In genomic region chr1:13642306-13643004, GRCh38 we compare ENCODE assay signal across 13 cellular contexts. TPM values are rescaled to one million over a fixed set of nuclear protein-coding genes. Genes with fewer than 3 reads are reported as not detected.
A peak's percentile ranks its signal among the peaks of the same experiment; 100 is the strongest.
DNase-seq lines count a peak whose midpoint lies in the region; ATAC-seq lines count a peak whose summit lies in the region.
"Had no signal": no experiment of that assay in that cellular context is flagged by ENCODE, and none has a peak within 500 bp of the region (broad histone marks: within the 10 kb centered on the region; RNA-seq: fewer than 3 reads in every experiment).

No MANE protein-coding gene starts in this region.

- peaks cover 7 to 16% (median 13%) of the 10 kb centered on the region in 3 donors for H3K4me1 Mint-ChIP-seq in IgD-negative memory B cell
- H3K4me1 Mint-ChIP-seq in stimulated activated memory B cell treated with anti-CD40 and anti-IgM and Interleukin-4, amounts not matched to agents 10 μg/mL and 1 μg/mL and 100 μg/mL, for 72 hours: peaks cover 20% of the 10 kb centered on the region

- ATAC-seq in stimulated activated memory B cell treated with anti-CD40 and anti-IgM and Interleukin-4, amounts not matched to agents 10 μg/mL and 1 μg/mL and 100 μg/mL, for 72 hours: peak; percentile 95
- ATAC-seq in GM21723 (IDR thresholded peaks at IDR 0.05; ENCODE audit: unreplicated experiment): no peak
- ATAC-seq: gastroesophageal sphincter had no signal

- H3K27ac Mint-ChIP-seq in IgD-negative memory B cell: peak overlapping the region; percentile 49 to 92 (median 87)
- H3K27ac Mint-ChIP-seq in stimulated activated memory B cell treated with anti-CD40 and anti-IgM and Interleukin-4, amounts not matched to agents 10 μg/mL and 1 μg/mL and 100 μg/mL, for 72 hours: peak overlapping the region; percentile 50

- DNase-seq in NOMO-1 treated with DMSO at 0.1 percent for 48 hours (lab: John Stamatoyannopoulos, UW; ENCODE audit: unreplicated experiment) (peak; percentile 52), cerebellum (ENCODE audit: low spot score) (peak; percentile 75), mesenteric fat pad (ENCODE audit: low spot score) (no peak), HT-29 (ENCODE audit: low spot score) (no peak)
- DNase-seq: activated CD4-positive, alpha-beta T cell treated with anti-CD3 and anti-CD28 coated beads for 4 hours; erythroblast; Kasumi-1; NCI-H2029; stimulated activated CD4-positive, alpha-beta T cell treated with anti-CD3 and anti-CD28 coated beads, Interleukin-4, amount 100 ng/mL, for 24 hours had no signal

- peaks cover 7% of the 10 kb centered on the region for H3K36me3 Mint-ChIP-seq in IgD-negative memory B cell
- H3K36me3 Mint-ChIP-seq in stimulated activated memory B cell treated with anti-CD40 and anti-IgM and Interleukin-4, amounts not matched to agents 10 μg/mL and 1 μg/mL and 100 μg/mL, for 72 hours: peaks cover 18% of the 10 kb centered on the region

- H3K27me3 Mint-ChIP-seq in IgD-negative memory B cell: peaks cover 2% of the 10 kb centered on the region
- no peaks in the 10 kb centered on the region for H3K27me3 Mint-ChIP-seq in stimulated activated memory B cell treated with anti-CD40 and anti-IgM and Interleukin-4, amounts not matched to agents 10 μg/mL and 1 μg/mL and 100 μg/mL, for 72 hours

- peak overlapping the region; percentile 8 to 73 (median 43) for H3K4me3 Mint-ChIP-seq in IgD-negative memory B cell
- H3K4me3 Mint-ChIP-seq in stimulated activated memory B cell treated with anti-CD40 and anti-IgM and Interleukin-4, amounts not matched to agents 10 μg/mL and 1 μg/mL and 100 μg/mL, for 72 hours: peak overlapping the region; percentile 45

- H3K9me3 Mint-ChIP-seq in IgD-negative memory B cell: peaks cover 10 to 23% (median 11%) of the 10 kb centered on the region in 3 donors
- H3K9me3 Mint-ChIP-seq in stimulated activated memory B cell treated with anti-CD40 and anti-IgM and Interleukin-4, amounts not matched to agents 10 μg/mL and 1 μg/mL and 100 μg/mL, for 72 hours: peaks cover 18% of the 10 kb centered on the region

RNA-seq across cellular contexts. Expression of gene PRDM2, which starts 57.5 kb away (rescaled TPM):
- polyA plus RNA-seq in IgD-negative memory B cell: 50.3 TPM
- 40.6 TPM for total RNA-seq in cerebellum
- total RNA-seq in mesenteric fat pad: 38.1 TPM
- 4.9 and 8.5 TPM in 2 replicates for total RNA-seq in HT-29 (2014; rRNA removed; shearing (Covaris generic))

RNA-seq across cellular contexts. Expression of gene PDPN, which starts 58.8 kb away (rescaled TPM):
- polyA plus RNA-seq in IgD-negative memory B cell: not detected
- total RNA-seq in cerebellum (18.8 TPM), mesenteric fat pad (66.3 TPM)
- total RNA-seq in HT-29 (2014; rRNA removed; shearing (Covaris generic)): not detected in 2 replicates

Comparison
In these comparisons a context has a peak if more than half of its experiments do, and no peak if none do; other contexts are left out.
1. DNase-seq: peak in NOMO-1 treated with DMSO at 0.1 percent for 48 hours (single experiment) and cerebellum (single experiment); none in mesenteric fat pad (single experiment) and HT-29 (single experiment).
2. RNA of gene PDPN, which starts 58.8 kb away (total RNA-seq): 66.3 TPM in mesenteric fat pad (single experiment) and 18.8 TPM in cerebellum (single experiment); not detected in HT-29; every median in the first group is over 10 times any median in the second.